Comparison of ENCODE assay signal across 17 cellular contexts in genomic region chr16:60641067-60641466, GRCh38.
DNase-seq lines count a peak whose midpoint lies in the region; ATAC-seq and TF ChIP-seq lines count a peak whose summit lies in the region.
"Had no signal": no experiment of that assay in that cellular context is flagged by ENCODE, and none has a peak within 500 bp of the region (broad histone marks: within the 10 kb centered on the region; RNA-seq: fewer than 3 reads in every experiment).

No MANE protein-coding gene starts in this region.

- H3K4me3 ChIP-seq in fibroblast of lung (replicated peaks in 1 of 4; ENCODE audit: control extremely low read depth in 1 of 4, insufficient read depth in 1 of 4, low read depth in 3 of 4, low read length in 4 of 4), result no peak overlapping the region
- H3K4me3 ChIP-seq: BLaER1 had no signal

- TF ChIP-seq CTCF in fibroblast of lung (conservative IDR thresholded peaks at IDR 0.05 in 1 of 2, IDR thresholded peaks at IDR 0.05 in 1 of 2; ENCODE audit: low read depth in 1 of 2, low read length in 2 of 2), result no peak

- no peaks in the 10 kb centered on the region for H4K20me1 ChIP-seq in fibroblast of lung (ENCODE audit: control insufficient read depth, extremely low read depth, insufficient read depth, low read length)
- H4K20me1 ChIP-seq: BLaER1 had no signal

- intact Hi-C loops in posterior vena cava (cut with DNase I), result no loop called here

- no peaks in the 10 kb centered on the region for H3K36me3 ChIP-seq in fibroblast of lung (ENCODE audit: control insufficient read depth, insufficient read depth, low read length)
- H3K36me3 ChIP-seq: BLaER1 had no signal

- peak; percentile 15 for DNase-seq in DMS53 (lab: John Stamatoyannopoulos, UW)
- DNase-seq in DMS53 treated with DMSO at 0.1 percent for 48 hours (lab: John Stamatoyannopoulos, UW; ENCODE audit: unreplicated experiment), result no peak
- DNase-seq in fibroblast of lung (ENCODE audit: low read depth in 2 of 2), result peak; percentile 1 to 4
- DNase-seq in posterior vena cava (ENCODE audit: low spot score), result peak; percentile 77
- no peak for DNase-seq in SW 1271 (lab: John Stamatoyannopoulos, UW)
- DNase-seq: Caco-2; CD4-positive, CD25-positive, alpha-beta regulatory T cell; CD8-positive, alpha-beta T cell; EL; GDM1; GOT3; H9 had no signal

- H3K9ac ChIP-seq in fibroblast of lung (ENCODE audit: insufficient read depth, low read length), result no peak overlapping the region
- H3K9ac ChIP-seq: BLaER1 had no signal

- no peak overlapping the region for H3K4me2 ChIP-seq in fibroblast of lung (ENCODE audit: extremely low read depth, insufficient read depth, low read length)
- H3K4me2 ChIP-seq: BLaER1 had no signal

- no peaks in the 10 kb centered on the region for H3K79me2 ChIP-seq in fibroblast of lung (ENCODE audit: control insufficient read depth, insufficient read depth, low read length)

- H3K27ac ChIP-seq in fibroblast of lung (ENCODE audit: insufficient read depth, low read length), result no peak overlapping the region
- H3K27ac ChIP-seq: 22Rv1, BLaER1, C4-2B had no signal

- ATAC-seq in GM19324 (IDR thresholded peaks at IDR 0.05; ENCODE audit: low FRiP score, unreplicated experiment), result no peak
- ATAC-seq: CD8-positive, alpha-beta T cell; HCT116 had no signal

- no peaks in the 10 kb centered on the region for H3K4me1 ChIP-seq in fibroblast of lung (ENCODE audit: control insufficient read depth, extremely low read depth, insufficient read depth, low read length)
- H3K4me1 ChIP-seq: BLaER1 had no signal

- no peak overlapping the region for H2AFZ ChIP-seq in fibroblast of lung (ENCODE audit: low read length)

- H3K9me3 ChIP-seq in fibroblast of lung (ENCODE audit: control insufficient read depth, insufficient read depth, low read depth, low read length), result no peaks in the 10 kb centered on the region
- H3K9me3 ChIP-seq: BLaER1 had no signal

- H3K27me3 ChIP-seq in fibroblast of lung (ENCODE audit: control insufficient read depth, insufficient read depth, low read length), result no peaks in the 10 kb centered on the region
- H3K27me3 ChIP-seq: BLaER1 had no signal

Comparison
In these comparisons a context has a peak if more than half of its experiments do, and no peak if none do; other contexts are left out.
1. DNase-seq: peak in DMS53 (single experiment), fibroblast of lung (2 of 2) and posterior vena cava (single experiment); none in DMS53 treated with DMSO at 0.1 percent for 48 hours (single experiment) and SW 1271 (0 of 2).